In the genomic region with DNA sequence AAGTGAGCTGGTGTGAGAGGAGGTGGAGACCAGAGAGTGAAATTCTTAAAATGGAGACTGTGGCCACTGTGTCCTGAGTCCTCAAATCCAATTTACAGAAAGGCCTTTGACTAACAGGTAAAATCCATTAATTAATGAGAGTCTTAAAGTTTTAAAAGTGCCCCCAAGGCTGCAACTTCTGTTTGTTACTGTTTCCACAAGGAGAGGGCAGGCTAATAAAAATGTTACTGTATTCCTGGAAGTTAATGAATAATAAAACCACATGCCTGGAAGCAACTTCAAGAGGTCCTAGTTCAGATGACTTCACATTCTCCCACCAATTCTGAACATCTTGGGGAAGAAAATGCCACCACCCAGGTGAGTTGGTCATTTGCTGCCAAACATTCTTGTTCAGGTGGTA, we compare ENCODE assay signal across 26 cellular contexts. TPM values are rescaled to one million over a fixed set of nuclear protein-coding genes. Genes with fewer than 3 reads are reported as not detected.
"Had no signal": no experiment of that assay in that cellular context is flagged by ENCODE, and none has a peak within 500 bp of the region (broad histone marks: within the 10 kb centered on the region; RNA-seq: fewer than 3 reads in every experiment).

No MANE protein-coding gene starts in this region.

- H3K27me3 Mint-ChIP-seq: activated CD4-positive, alpha-beta memory T cell treated with anti-CD3 and anti-CD28 coated beads for 36 hours; activated naive CD8-positive, alpha-beta T cell treated with anti-CD3 and anti-CD28 coated beads, Interleukin-2, amount 10 ng/mL, durations not matched to agents 7 days and 5 days had no signal

- H3K27me3 ChIP-seq: gastroesophageal sphincter, heart left ventricle, neutrophil, pancreas, upper lobe of left lung had no signal

- DNase-seq: activated CD4-positive, alpha-beta memory T cell treated with anti-CD3 and anti-CD28 coated beads for 36 hours; activated CD4-positive, alpha-beta T cell treated with anti-CD3 and anti-CD28 coated beads for 48 hours; activated CD4-positive, CD25-positive, alpha-beta regulatory T cell; activated effector memory CD4-positive, alpha-beta T cell treated with Interleukin-2 at 50 U/mL for 16 hours; activated naive CD4-positive, alpha-beta T cell treated with anti-CD3 and anti-CD28 coated beads for 36 hours; activated naive CD8-positive, alpha-beta T cell treated with anti-CD3 and anti-CD28 coated beads, Interleukin-2, amount 10 ng/mL, durations not matched to agents 7 days and 5 days; activated T-cell treated with anti-CD3 and anti-CD28 coated beads, Interleukin-2, amount 50 U/mL, for 72 hours; cerebellar nuclear complex; cortex of kidney; endodermal cell; heart left ventricle; islet precursor cell; left ventricle myocardium inferior; mammary epithelial cell; midbrain; natural killer cell; small intestine; stimulated activated CD4-positive, alpha-beta T cell treated with anti-CD3 and anti-CD28 coated beads, Interleukin-2, amount 100 ng/mL, for 24 hours; T1000; upper lobe of left lung had no signal

- H3K4me3 ChIP-seq: gastroesophageal sphincter, heart left ventricle, left ventricle myocardium inferior, pancreas, upper lobe of left lung had no signal

- H3K4me1 ChIP-seq: gastroesophageal sphincter, heart left ventricle, left ventricle myocardium inferior had no signal

- H3K9me3 ChIP-seq: gastroesophageal sphincter, heart left ventricle, left ventricle myocardium inferior, neutrophil, pancreas, upper lobe of left lung had no signal

- H3K27ac Mint-ChIP-seq: activated CD4-positive, alpha-beta memory T cell treated with anti-CD3 and anti-CD28 coated beads for 36 hours; activated naive CD8-positive, alpha-beta T cell treated with anti-CD3 and anti-CD28 coated beads, Interleukin-2, amount 10 ng/mL, durations not matched to agents 7 days and 5 days; activated T-cell treated with anti-CD3 and anti-CD28 coated beads, Interleukin-2, amount 50 U/mL, for 72 hours; endodermal cell; natural killer cell; stimulated activated effector memory CD8-positive, alpha-beta T cell treated with anti-CD3 and anti-CD28 coated beads, Interleukin-12 subunit alpha, Interleukin-12 subunit beta, amount 100 ng/mL, for 72 hours; T-helper 1 cell treated with Interleukin-12 subunit alpha and Interleukin-12 subunit beta and Interleukin-4 antibody, amounts not matched to agents 30 μg/mL and 1 μg/mL, for 36 hours had no signal

- H3K27ac ChIP-seq: gastroesophageal sphincter, heart left ventricle, left ventricle myocardium inferior, neutrophil, upper lobe of left lung had no signal

- FAIRE-seq: pancreas, small intestine had no signal

- H3K36me3 ChIP-seq: gastroesophageal sphincter, heart left ventricle, left ventricle myocardium inferior, neutrophil, pancreas, upper lobe of left lung had no signal

- ATAC-seq: activated T-cell treated with anti-CD3 and anti-CD28 coated beads, Interleukin-2, amount 50 U/mL, for 72 hours; gastroesophageal sphincter; heart left ventricle; natural killer cell; sciatic nerve; stimulated activated effector memory CD8-positive, alpha-beta T cell treated with anti-CD3 and anti-CD28 coated beads, Interleukin-12 subunit alpha, Interleukin-12 subunit beta, amount 100 ng/mL, for 72 hours had no signal

- H3K4me3 Mint-ChIP-seq: activated CD4-positive, alpha-beta memory T cell treated with anti-CD3 and anti-CD28 coated beads for 36 hours; activated naive CD4-positive, alpha-beta T cell treated with anti-CD3 and anti-CD28 coated beads for 36 hours; activated naive CD8-positive, alpha-beta T cell treated with anti-CD3 and anti-CD28 coated beads, Interleukin-2, amount 10 ng/mL, durations not matched to agents 7 days and 5 days; activated T-cell treated with anti-CD3 and anti-CD28 coated beads, Interleukin-2, amount 50 U/mL, for 72 hours; endodermal cell; natural killer cell; stimulated activated effector memory CD8-positive, alpha-beta T cell treated with anti-CD3 and anti-CD28 coated beads, Interleukin-12 subunit alpha, Interleukin-12 subunit beta, amount 100 ng/mL, for 72 hours; T-helper 1 cell treated with Interleukin-12 subunit alpha and Interleukin-12 subunit beta and Interleukin-4 antibody, amounts not matched to agents 30 μg/mL and 1 μg/mL, for 36 hours had no signal

- H3K36me3 Mint-ChIP-seq: activated CD4-positive, alpha-beta memory T cell treated with anti-CD3 and anti-CD28 coated beads for 36 hours; natural killer cell; stimulated activated effector memory CD8-positive, alpha-beta T cell treated with anti-CD3 and anti-CD28 coated beads, Interleukin-12 subunit alpha, Interleukin-12 subunit beta, amount 100 ng/mL, for 72 hours had no signal

- H3K4me1 Mint-ChIP-seq: natural killer cell had no signal

- H3K9me3 Mint-ChIP-seq: activated CD4-positive, alpha-beta memory T cell treated with anti-CD3 and anti-CD28 coated beads for 36 hours; activated naive CD4-positive, alpha-beta T cell treated with anti-CD3 and anti-CD28 coated beads for 36 hours; activated T-cell treated with anti-CD3 and anti-CD28 coated beads, Interleukin-2, amount 50 U/mL, for 72 hours; endodermal cell; natural killer cell; stimulated activated effector memory CD8-positive, alpha-beta T cell treated with anti-CD3 and anti-CD28 coated beads, Interleukin-12 subunit alpha, Interleukin-12 subunit beta, amount 100 ng/mL, for 72 hours; T-helper 1 cell treated with Interleukin-12 subunit alpha and Interleukin-12 subunit beta and Interleukin-4 antibody, amounts not matched to agents 30 μg/mL and 1 μg/mL, for 36 hours had no signal

RNA-seq across cellular contexts. Expression of gene LHX9, which starts 41.7 kb away (rescaled TPM):
- total RNA-seq: activated CD4-positive, alpha-beta memory T cell treated with anti-CD3 and anti-CD28 coated beads for 36 hours; activated naive CD4-positive, alpha-beta T cell treated with anti-CD3 and anti-CD28 coated beads for 36 hours; activated naive CD8-positive, alpha-beta T cell treated with anti-CD3 and anti-CD28 coated beads, Interleukin-2, amount 10 ng/mL, durations not matched to agents 7 days and 5 days; endodermal cell; gastroesophageal sphincter; left ventricle myocardium inferior; mammary epithelial cell; natural killer cell had no signal
- polyA plus RNA-seq: mammary epithelial cell had no signal

RNA-seq across cellular contexts. Expression of gene C1orf53, which starts 56.4 kb away (rescaled TPM):
- total RNA-seq: activated T-cell treated with anti-CD3 and anti-CD28 coated beads, Interleukin-2, amount 50 U/mL, for 72 hours; natural killer cell had no signal
